19 cellular contexts compared by ENCODE assay signal in genomic region chr1:171061425-171062143, GRCh38. TPM values are rescaled to one million over a fixed set of nuclear protein-coding genes. Genes with fewer than 3 reads are reported as not detected.
DNase-seq lines count a peak whose midpoint lies in the region; ATAC-seq and TF ChIP-seq lines count a peak whose summit lies in the region.
"Had no signal": no experiment of that assay in that cellular context is flagged by ENCODE, and none has a peak within 500 bp of the region (broad histone marks: within the 10 kb centered on the region; RNA-seq: fewer than 3 reads in every experiment).

No MANE protein-coding gene starts in this region.

- H3K27me3 ChIP-seq in AG04450 (ENCODE audit: control insufficient read depth, insufficient read depth, low read length) (no peaks in the 10 kb centered on the region), ovary (no peaks in the 10 kb centered on the region)
- H3K27me3 ChIP-seq: BLaER1 treated with 17β-estradiol and CSF1 and Interleukin-3, amounts not matched to agents 10 nM and 100 nM had no signal

- 80 to 86% (median 83%) methylated on average over 2 of the region's 2 CpGs for WGBS in ovary, 3 donors

- CTCF ChIA-PET in AG04450 (lab: Charles Lee), result interaction anchor here (0.6 kb wide), 3 partner anchors 11 to 95 kb away, joined by 3 to 6 read pairs (median 3); no protein-coding TSS in a partner anchor
- CTCF ChIA-PET in activated naive CD4-positive, alpha-beta T cell treated with anti-CD3 and anti-CD28 coated beads, Interleukin-2, amount 10 ng/mL, durations not matched to agents 7 days and 5 days (lab: Charles Lee), result no interaction called here

- no peak for ATAC-seq in sciatic nerve
- ATAC-seq: GM12878, HepG2 had no signal

- no peaks in the 10 kb centered on the region for H3K4me1 Mint-ChIP-seq in activated naive CD4-positive, alpha-beta T cell treated with anti-CD3 and anti-CD28 coated beads, Interleukin-2, amount 10 ng/mL, durations not matched to agents 7 days and 5 days
- H3K4me1 Mint-ChIP-seq: CD4-positive, CD25-positive, alpha-beta regulatory T cell had no signal

- no peaks in the 10 kb centered on the region for H3K4me1 ChIP-seq in ovary (ENCODE audit: insufficient read depth)
- H3K4me1 ChIP-seq: HAP-1 had no signal

- H3K36me3 ChIP-seq in ovary, result no peaks in the 10 kb centered on the region
- H3K36me3 ChIP-seq: BLaER1 treated with 17β-estradiol and CSF1 and Interleukin-3, amounts not matched to agents 10 nM and 100 nM; HAP-1 had no signal

- no peak for TF ChIP-seq POLR2A in ovary (IDR thresholded peaks at IDR 0.05)

- H3K4me3 Mint-ChIP-seq in activated naive CD4-positive, alpha-beta T cell treated with anti-CD3 and anti-CD28 coated beads, Interleukin-2, amount 10 ng/mL, durations not matched to agents 7 days and 5 days, result no peak overlapping the region
- H3K4me3 Mint-ChIP-seq: CD4-positive, CD25-positive, alpha-beta regulatory T cell; HFFc6 had no signal

- H3K27me3 Mint-ChIP-seq in activated naive CD4-positive, alpha-beta T cell treated with anti-CD3 and anti-CD28 coated beads, Interleukin-2, amount 10 ng/mL, durations not matched to agents 7 days and 5 days, result no peaks in the 10 kb centered on the region
- H3K27me3 Mint-ChIP-seq: CD4-positive, CD25-positive, alpha-beta regulatory T cell had no signal

- DNase-seq in AG04450 (ENCODE audit: low read depth, low spot score), result peak; percentile 3
- peak; percentile 53 for DNase-seq in LNCaP clone FGC (ENCODE audit: low read depth)
- DNase-seq in choroid plexus epithelial cell (ENCODE audit: low read depth), result peak; percentile 7
- DNase-seq in fibroblast of villous mesenchyme (ENCODE audit: low read depth), result peak; percentile 64
- DNase-seq in RKO (ENCODE audit: low spot score), result no peak
- no peak for DNase-seq in ovary
- no peak for DNase-seq in activated naive CD4-positive, alpha-beta T cell treated with anti-CD3 and anti-CD28 coated beads, Interleukin-2, amount 10 ng/mL, durations not matched to agents 7 days and 5 days
- DNase-seq in sciatic nerve (ENCODE audit: low spot score), result no peak
- DNase-seq: 8988T; Calu3; CD4-positive, CD25-positive, alpha-beta regulatory T cell; DMS 273 treated with DMSO at 0.1 percent for 48 hours; HFFc6 had no signal

- H3K36me3 Mint-ChIP-seq in activated naive CD4-positive, alpha-beta T cell treated with anti-CD3 and anti-CD28 coated beads, Interleukin-2, amount 10 ng/mL, durations not matched to agents 7 days and 5 days, result no peaks in the 10 kb centered on the region
- H3K36me3 Mint-ChIP-seq: CD4-positive, CD25-positive, alpha-beta regulatory T cell had no signal

- intact Hi-C loops in ovary (cut with DNase I) (no loop called here), sciatic nerve (cut with DNase I) (no loop called here)

- peaks cover 4% of the 10 kb centered on the region for H3K9me3 Mint-ChIP-seq in activated naive CD4-positive, alpha-beta T cell treated with anti-CD3 and anti-CD28 coated beads, Interleukin-2, amount 10 ng/mL, durations not matched to agents 7 days and 5 days
- H3K9me3 Mint-ChIP-seq: HFFc6 had no signal

- H3K9me3 ChIP-seq in AG04450 (ENCODE audit: control insufficient read depth, insufficient read depth, low read length) (no peaks in the 10 kb centered on the region), ovary (no peaks in the 10 kb centered on the region)
- H3K9me3 ChIP-seq: HAP-1 had no signal

- no peak overlapping the region for H3K27ac Mint-ChIP-seq in activated naive CD4-positive, alpha-beta T cell treated with anti-CD3 and anti-CD28 coated beads, Interleukin-2, amount 10 ng/mL, durations not matched to agents 7 days and 5 days
- H3K27ac Mint-ChIP-seq: CD4-positive, CD25-positive, alpha-beta regulatory T cell; HFFc6 had no signal

- H3K4me3 ChIP-seq in AG04450 (ENCODE audit: low read depth, low read length), result no peak overlapping the region
- no peak overlapping the region for H3K4me3 ChIP-seq in LNCaP clone FGC (ENCODE audit: low read depth, low read length)
- no peak overlapping the region for H3K4me3 ChIP-seq in choroid plexus epithelial cell (ENCODE audit: low read depth, low read length)
- H3K4me3 ChIP-seq in fibroblast of villous mesenchyme (ENCODE audit: low read depth, low read length), result no peak overlapping the region
- no peak overlapping the region for H3K4me3 ChIP-seq in ovary
- H3K4me3 ChIP-seq: BLaER1 treated with 17β-estradiol and CSF1 and Interleukin-3, amounts not matched to agents 10 nM and 100 nM; GM12878; HAP-1 had no signal

- H3K27ac ChIP-seq in AG04450 (ENCODE audit: low read depth, low read length) (no peak overlapping the region), ovary (no peak overlapping the region)
- H3K27ac ChIP-seq: BLaER1 treated with 17β-estradiol and CSF1 and Interleukin-3, amounts not matched to agents 10 nM and 100 nM had no signal

- POLR2A ChIA-PET in AG04450 (lab: Yijun Ruan, JAX), result no interaction called here

- no peak for TF ChIP-seq CTCF in AG04450 (IDR thresholded peaks at IDR 0.05; ENCODE audit: low read depth, low read length)
- no peak for TF ChIP-seq CTCF in LNCaP clone FGC (IDR thresholded peaks at IDR 0.05; ENCODE audit: control insufficient read depth, extremely low read depth, insufficient read depth)
- TF ChIP-seq CTCF in choroid plexus epithelial cell (conservative IDR thresholded peaks at IDR 0.05; ENCODE audit: low read depth, low read length), result no peak
- TF ChIP-seq CTCF in fibroblast of villous mesenchyme (IDR thresholded peaks at IDR 0.05; ENCODE audit: insufficient read depth, low read depth, low read length), result no peak
- no peak for TF ChIP-seq CTCF in ovary (IDR thresholded peaks at IDR 0.05)

- no peak for TF ChIP-seq EP300 in ovary (IDR thresholded peaks at IDR 0.05)

RNA-seq across cellular contexts. Expression of gene FMO3, which starts 29.1 kb away (rescaled TPM):
- 2.8 and 3.0 TPM in 2 replicates for polyA plus RNA-seq in AG04450 (2011; rRNA removed)
- polyA minus RNA-seq in AG04450 (2011; rRNA and poly(A)+ RNA removed), result 0.51 and 1.4 TPM in 2 replicates
- 0.64 and 0.86 TPM in 2 replicates for total RNA-seq in fibroblast of villous mesenchyme
- 1 to 10 TPM in 2 of 7 donors, under 1 TPM in 4, not detected in 1; 0.15 to 1.5 (median 0.68) TPM for total RNA-seq in ovary
- 1 to 10 TPM in 1 of 2 donors, under 1 TPM in 1; 0.34 to 1.7 TPM for polyA plus RNA-seq in ovary
- 3.0 TPM for total RNA-seq in sciatic nerve
- total RNA-seq: Calu3; CD4-positive, CD25-positive, alpha-beta regulatory T cell; G401; H1; HepG2 had no signal
- polyA plus RNA-seq: CD4-positive, CD25-positive, alpha-beta regulatory T cell; H1; HepG2 had no signal

Comparison
In these comparisons a context has a peak if more than half of its experiments do, and no peak if none do; other contexts are left out.
1. DNase-seq: peak in AG04450 (single experiment), LNCaP clone FGC (single experiment), choroid plexus epithelial cell (single experiment) and fibroblast of villous mesenchyme (single experiment); none in RKO (single experiment), ovary (0 of 5), activated naive CD4-positive, alpha-beta T cell treated with anti-CD3 and anti-CD28 coated beads, Interleukin-2, amount 10 ng/mL, durations not matched to agents 7 days and 5 days (single experiment) and sciatic nerve (single experiment).